Comparison of ENCODE assay signal across 29 cellular contexts in genomic region chr9:113499876-113500497, GRCh38. TPM values are rescaled to one million over a fixed set of nuclear protein-coding genes. Genes with fewer than 3 reads are reported as not detected.
A peak's percentile ranks its signal among the peaks of the same experiment; 100 is the strongest.
DNase-seq lines count a peak whose midpoint lies in the region; ATAC-seq and TF ChIP-seq lines count a peak whose summit lies in the region.
"Had no signal": no experiment of that assay in that cellular context is flagged by ENCODE, and none has a peak within 500 bp of the region (broad histone marks: within the 10 kb centered on the region; RNA-seq: fewer than 3 reads in every experiment).

No MANE protein-coding gene starts in this region.

- TF ChIP-seq CTCF in endothelial cell (IDR thresholded peaks at IDR 0.05; ENCODE audit: unreplicated experiment): no peak
- no peak for TF ChIP-seq CTCF in dorsolateral prefrontal cortex (IDR thresholded peaks at IDR 0.05 in 54 of 56, conservative IDR thresholded peaks at IDR 0.05 in 2 of 56; ENCODE audit: low read depth in 1 of 56, partially characterized antibody in 56 of 56)

- peak overlapping the region in 1 of 3 donors; percentile 16 for H3K9ac ChIP-seq in skeletal muscle tissue (ENCODE audit: low read depth in 1 of 3, low read length in 3 of 3)
- H3K9ac ChIP-seq: KMS-11 had no signal

- CTCF ChIA-PET in CD8-positive, alpha-beta memory T cell (lab: Charles Lee): interaction anchor here (0.8 to 1.2 kb wide), 3 partner anchors 8 to 82 kb away, joined by 3 read pairs; no protein-coding TSS in a partner anchor

- no peak overlapping the region for H3K4me3 ChIP-seq in CD8-positive, alpha-beta memory T cell (ENCODE audit: low read length)
- H3K4me3 ChIP-seq in skeletal muscle tissue (ENCODE audit: low read length in 3 of 3) (no peak overlapping the region), dorsolateral prefrontal cortex (no peak overlapping the region)
- H3K4me3 ChIP-seq: adrenal gland, coronary artery, pancreas had no signal

- intact Hi-C loops in activated CD4-positive, alpha-beta T cell treated with anti-CD3 and anti-CD28 coated beads, Interleukin-2, amount 10 ng/mL, durations not matched to agents 24 days and 14 days (cut with micrococcal nuclease): no loop called here
- intact Hi-C loops in dorsolateral prefrontal cortex (cut with DNase I): no loop called here

- H3K36me3 ChIP-seq in CD8-positive, alpha-beta memory T cell (ENCODE audit: insufficient read depth, low read length): no peaks in the 10 kb centered on the region
- peaks cover 0 to 6% (median 0%) of the 10 kb centered on the region in 3 donors for H3K36me3 ChIP-seq in skeletal muscle tissue (ENCODE audit: control insufficient read depth in 3 of 3, insufficient read depth in 3 of 3, low read length in 3 of 3)
- H3K36me3 ChIP-seq: adrenal gland, brain microvascular endothelial cell had no signal

- ATAC-seq in HG03378 (IDR thresholded peaks at IDR 0.05; ENCODE audit: unreplicated experiment) (no peak), HG03342 (IDR thresholded peaks at IDR 0.05; ENCODE audit: unreplicated experiment) (no peak)
- ATAC-seq: pancreas, sciatic nerve, WTC11 had no signal

- no peaks in the 10 kb centered on the region for H3K9me3 Mint-ChIP-seq in activated CD4-positive, alpha-beta T cell treated with anti-CD3 and anti-CD28 coated beads, Interleukin-2, amount 10 ng/mL, durations not matched to agents 24 days and 14 days
- no peaks in the 10 kb centered on the region for H3K9me3 Mint-ChIP-seq in CD8-positive, alpha-beta memory T cell
- no peaks in the 10 kb centered on the region for H3K9me3 Mint-ChIP-seq in endothelial cell (ENCODE audit: unreplicated experiment)
- H3K9me3 Mint-ChIP-seq: endodermal cell, naive B cell, WTC11 had no signal

- DNase-seq in activated CD4-positive, alpha-beta T cell treated with anti-CD3 and anti-CD28 coated beads, Interleukin-2, amount 10 ng/mL, durations not matched to agents 24 days and 14 days: no peak
- no peak for DNase-seq in activated CD4-positive, alpha-beta T cell treated with anti-CD3 and anti-CD28 coated beads, Interleukin-2, amount 50 U/mL, for 48 hours
- DNase-seq in CD8-positive, alpha-beta memory T cell: no peak
- DNase-seq in endothelial cell (ENCODE audit: low spot score) (no peak), dorsolateral prefrontal cortex (no peak)
- DNase-seq: 8988T; activated CD8-positive, alpha-beta memory T cell treated with anti-CD3 and anti-CD28 coated beads for 24 hours; adrenal gland; brain microvascular endothelial cell; DMS79 treated with DMSO at 0.1 percent for 48 hours; endodermal cell; HCEC 1CT; kidney glomerular epithelial cell; mesenchymal stem cell; naive B cell; NCI-H2029 treated with DMSO at 0.1 percent for 48 hours; NCI-H345; NCI-H82; stimulated activated CD8-positive, alpha-beta memory T cell treated with anti-CD3 and anti-CD28 coated beads, Interleukin-4, amount 100 ng/mL, for 48 hours; T1000 had no signal

- H3K27ac ChIP-seq in CD8-positive, alpha-beta memory T cell (ENCODE audit: low read depth, low read length): no peak overlapping the region
- H3K27ac ChIP-seq in skeletal muscle tissue (ENCODE audit: low read depth, low read length) (peak overlapping the region; percentile 25), dorsolateral prefrontal cortex (peak overlapping the region in 12 of 59 donors; percentile 4 to 63 (median 38))
- H3K27ac ChIP-seq: brain microvascular endothelial cell, KMS-11, pancreas had no signal

- peak overlapping the region; percentile 51 for H3K27ac Mint-ChIP-seq in activated CD4-positive, alpha-beta T cell treated with anti-CD3 and anti-CD28 coated beads, Interleukin-2, amount 10 ng/mL, durations not matched to agents 24 days and 14 days
- H3K27ac Mint-ChIP-seq in CD8-positive, alpha-beta memory T cell: peak overlapping the region in 6 of 8 donors; percentile 24 to 82 (median 66)
- no peak overlapping the region for H3K27ac Mint-ChIP-seq in endothelial cell (ENCODE audit: unreplicated experiment)
- H3K27ac Mint-ChIP-seq: B cell, endodermal cell had no signal

- no peaks in the 10 kb centered on the region for H3K36me3 Mint-ChIP-seq in activated CD4-positive, alpha-beta T cell treated with anti-CD3 and anti-CD28 coated beads, Interleukin-2, amount 10 ng/mL, durations not matched to agents 24 days and 14 days (ENCODE audit: low read depth)
- H3K36me3 Mint-ChIP-seq in CD8-positive, alpha-beta memory T cell: no peaks in the 10 kb centered on the region
- H3K36me3 Mint-ChIP-seq in endothelial cell (ENCODE audit: low read depth, unreplicated experiment): peaks cover 37% of the 10 kb centered on the region
- H3K36me3 Mint-ChIP-seq: naive B cell, WTC11 had no signal

- no peaks in the 10 kb centered on the region for H3K27me3 Mint-ChIP-seq in activated CD4-positive, alpha-beta T cell treated with anti-CD3 and anti-CD28 coated beads, Interleukin-2, amount 10 ng/mL, durations not matched to agents 24 days and 14 days
- H3K27me3 Mint-ChIP-seq in CD8-positive, alpha-beta memory T cell: peaks cover 0 to 2% of the 10 kb centered on the region in 2 donors
- H3K27me3 Mint-ChIP-seq in endothelial cell (ENCODE audit: unreplicated experiment): peaks cover 26% of the 10 kb centered on the region
- H3K27me3 Mint-ChIP-seq: B cell had no signal

- no peaks in the 10 kb centered on the region for H3K9me3 ChIP-seq in CD8-positive, alpha-beta memory T cell (ENCODE audit: low read length)
- H3K9me3 ChIP-seq in skeletal muscle tissue (ENCODE audit: control insufficient read depth in 3 of 3, low read length in 3 of 3): no peaks in the 10 kb centered on the region
- H3K9me3 ChIP-seq: adrenal gland, pancreas had no signal

- no peaks in the 10 kb centered on the region for H3K4me1 ChIP-seq in CD8-positive, alpha-beta memory T cell (ENCODE audit: insufficient read depth, low read length)
- H3K4me1 ChIP-seq in skeletal muscle tissue (ENCODE audit: control insufficient read depth in 3 of 3, insufficient read depth in 3 of 3, low read length in 3 of 3): peaks cover 9 to 19% (median 14%) of the 10 kb centered on the region in 3 donors
- H3K4me1 ChIP-seq: pancreas had no signal

- POLR2A ChIA-PET in CD8-positive, alpha-beta memory T cell (lab: Charles Lee): interaction anchor here (1.1 kb wide), 1 partner anchor 82 kb away, joined by 3 read pairs; no protein-coding TSS in a partner anchor

- H3K4me3 Mint-ChIP-seq in activated CD4-positive, alpha-beta T cell treated with anti-CD3 and anti-CD28 coated beads, Interleukin-2, amount 10 ng/mL, durations not matched to agents 24 days and 14 days: no peak overlapping the region
- peak overlapping the region in 1 of 7 donors; percentile 1 for H3K4me3 Mint-ChIP-seq in CD8-positive, alpha-beta memory T cell
- H3K4me3 Mint-ChIP-seq in endothelial cell (ENCODE audit: unreplicated experiment): peak overlapping the region; percentile 100
- H3K4me3 Mint-ChIP-seq: B cell, endodermal cell, WTC11 had no signal

- no peaks in the 10 kb centered on the region for H3K27me3 ChIP-seq in CD8-positive, alpha-beta memory T cell (ENCODE audit: insufficient read depth, low read length, poor library complexity, severe bottlenecking)
- H3K27me3 ChIP-seq in skeletal muscle tissue (ENCODE audit: control insufficient read depth in 3 of 3, insufficient read depth in 3 of 3, low read length in 3 of 3): no peaks in the 10 kb centered on the region
- peaks cover 0 to 2% (median 0%) of the 10 kb centered on the region in 45 donors for H3K27me3 ChIP-seq in dorsolateral prefrontal cortex
- H3K27me3 ChIP-seq: adrenal gland, brain microvascular endothelial cell, pancreas had no signal

- H3K4me1 Mint-ChIP-seq in activated CD4-positive, alpha-beta T cell treated with anti-CD3 and anti-CD28 coated beads, Interleukin-2, amount 10 ng/mL, durations not matched to agents 24 days and 14 days: peaks cover 12% of the 10 kb centered on the region
- H3K4me1 Mint-ChIP-seq in CD8-positive, alpha-beta memory T cell: peaks cover 8 to 16% (median 9%) of the 10 kb centered on the region in 3 donors
- peaks cover 48% of the 10 kb centered on the region for H3K4me1 Mint-ChIP-seq in endothelial cell (ENCODE audit: unreplicated experiment)

RNA-seq across cellular contexts. Expression of gene RGS3, which starts 36.5 kb away (rescaled TPM):
- total RNA-seq in activated CD4-positive, alpha-beta T cell treated with anti-CD3 and anti-CD28 coated beads, Interleukin-2, amount 10 ng/mL, durations not matched to agents 24 days and 14 days: 113 and 122 TPM in 2 replicates
- total RNA-seq in CD8-positive, alpha-beta memory T cell: 10 to 100 TPM; 89.2 to 91.2 TPM
- 59.8 TPM for polyA plus RNA-seq in CD8-positive, alpha-beta memory T cell
- total RNA-seq in endothelial cell (ENCODE audit: unreplicated experiment) (474 TPM), skeletal muscle tissue (48.0 TPM), dorsolateral prefrontal cortex (10 to 100 TPM; 20.4 to 80.4 (median 36.4) TPM)
